Comparison of ENCODE assay signal across 9 cellular contexts in the genomic region with DNA sequence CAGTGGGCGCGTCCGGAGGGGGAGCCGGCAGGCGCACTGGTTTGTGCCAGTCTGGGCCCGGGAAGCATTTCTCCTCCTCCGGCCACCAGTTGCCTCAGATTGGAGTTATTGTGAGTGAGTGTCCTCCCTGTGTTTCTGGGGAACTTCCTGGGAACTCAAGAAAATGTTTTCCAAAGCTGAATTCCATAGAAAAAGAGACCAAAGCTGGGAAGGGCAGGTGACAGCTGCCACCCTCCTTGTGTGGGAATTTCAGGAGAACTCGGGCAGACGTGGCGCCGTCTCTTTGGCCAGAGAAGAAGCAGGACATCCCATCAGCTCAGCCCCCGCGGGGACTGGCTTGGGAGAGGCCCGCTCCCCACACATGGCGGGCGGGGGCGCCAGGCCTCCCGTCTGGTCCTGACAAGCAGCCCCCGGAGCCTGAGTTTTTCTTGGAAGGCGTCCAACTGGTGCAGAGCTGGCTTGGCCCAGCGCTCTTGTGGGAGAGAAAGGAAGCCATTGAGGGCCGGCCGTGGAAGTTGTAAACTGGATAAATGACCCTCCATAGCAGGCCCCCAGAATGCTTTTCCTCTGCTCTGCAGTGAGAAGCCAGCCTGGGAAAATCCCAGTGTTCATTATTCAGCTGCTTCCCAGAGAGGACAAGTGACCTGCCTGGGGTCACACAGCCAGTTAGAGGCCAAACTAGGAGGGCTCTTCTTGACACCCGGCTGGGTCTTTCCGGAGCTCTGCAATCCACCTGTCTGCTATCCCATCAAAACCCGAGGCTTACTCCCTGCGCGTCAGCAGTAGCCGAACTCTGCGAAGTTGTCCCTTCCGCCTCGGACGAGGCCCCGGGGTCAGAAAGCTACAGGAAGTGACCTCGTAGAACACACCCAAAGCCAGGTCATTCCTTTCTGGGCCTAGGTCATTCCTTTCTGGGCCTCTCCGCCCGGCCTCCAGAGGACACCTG. TPM values are rescaled to one million over a fixed set of nuclear protein-coding genes. Genes with fewer than 3 reads are reported as not detected.
DNase-seq lines count a peak whose midpoint lies in the region; ATAC-seq, FAIRE-seq and TF ChIP-seq lines count a peak whose summit lies in the region.
"Had no signal": no experiment of that assay in that cellular context is flagged by ENCODE, and none has a peak within 500 bp of the region (broad histone marks: within the 10 kb centered on the region; RNA-seq: fewer than 3 reads in every experiment).

No MANE protein-coding gene starts in this region.

- H3K4me2 ChIP-seq in endothelial cell of umbilical vein (ENCODE audit: insufficient read depth, low read length), result no peak overlapping the region
- H3K4me2 ChIP-seq in Karpas-422 (ENCODE audit: low read depth, low read length, poor library complexity, severe bottlenecking), result no peak overlapping the region

- peak overlapping the region; percentile 54 for H3K27ac ChIP-seq in A673 (ENCODE audit: low read depth, low read length, poor library complexity, severe bottlenecking)
- H3K27ac ChIP-seq in endothelial cell of umbilical vein (ENCODE audit: insufficient read depth, low read depth, low read length), result no peak overlapping the region
- no peak overlapping the region for H3K27ac ChIP-seq in Karpas-422 (ENCODE audit: low read length)
- H3K27ac ChIP-seq: foreskin keratinocyte had no signal

- H3K9me1 ChIP-seq in endothelial cell of umbilical vein (replicated peaks; ENCODE audit: control insufficient read depth, extremely low read depth, insufficient read depth, low read length), result no peaks in the 10 kb centered on the region

- no peak for TF ChIP-seq POLR2A in endothelial cell of umbilical vein (IDR thresholded peaks at IDR 0.05; ENCODE audit: low read depth, low read length)

- POLR2A ChIA-PET in A673 (lab: Charles Lee; ENCODE audit: low non-redundant PET), result no interaction called here
- POLR2A ChIA-PET in endothelial cell of umbilical vein (lab: Charles Lee), result interaction anchor here (0.6 kb wide), 1 partner anchor 692 kb away, joined by 8 read pairs; no protein-coding TSS in a partner anchor

- intact Hi-C loops in A673 (cut with micrococcal nuclease; ENCODE audit: unreplicated experiment) (loop anchor here (5.0 kb wide), 1 partner anchor 38 kb away; the partner anchor contains the start of gene GSE1), endothelial cell of umbilical vein (cut with micrococcal nuclease) (no loop called here)

- TF ChIP-seq CTCF in A673 (conservative IDR thresholded peaks at IDR 0.05; ENCODE audit: low read depth, low read length) (no peak), endothelial cell of umbilical vein (IDR thresholded peaks at IDR 0.05; ENCODE audit: extremely low read depth in 1 of 2, insufficient read depth in 1 of 2, low read depth in 1 of 2, low read length in 2 of 2) (no peak)

- no peak overlapping the region for H3K4me3 ChIP-seq in A673 (ENCODE audit: low read depth, low read length, poor library complexity, severe bottlenecking)
- no peak overlapping the region for H3K4me3 ChIP-seq in endothelial cell of umbilical vein (replicated peaks in 1 of 3; ENCODE audit: insufficient read depth in 1 of 3, low read depth in 1 of 3, low read length in 3 of 3)
- no peak overlapping the region for H3K4me3 ChIP-seq in Karpas-422 (ENCODE audit: low read length)

- H3K9ac ChIP-seq in endothelial cell of umbilical vein (replicated peaks; ENCODE audit: extremely low read depth, insufficient read depth, low read length), result no peak overlapping the region
- H3K9ac ChIP-seq in Karpas-422 (ENCODE audit: low read length), result no peak overlapping the region

- CTCF ChIA-PET in A673 (lab: Charles Lee) (no interaction called here), endothelial cell of umbilical vein (lab: Charles Lee) (interaction anchor here (0.9 to 2.2 kb wide), 6 partner anchors 10 to 154 kb away, joined by 3 to 10 read pairs (median 4); no protein-coding TSS in a partner anchor)

- H3K9me3 ChIP-seq in A673 (ENCODE audit: low read depth, low read length, poor library complexity, severe bottlenecking) (peaks cover 4% of the 10 kb centered on the region), endothelial cell of umbilical vein (replicated peaks; ENCODE audit: control insufficient read depth, insufficient read depth, low read length) (no peaks in the 10 kb centered on the region), Karpas-422 (ENCODE audit: low read length) (no peaks in the 10 kb centered on the region)

- H3K27me3 ChIP-seq in A673 (replicated peaks; ENCODE audit: insufficient read depth, low read depth, low read length, poor library complexity) (no peaks in the 10 kb centered on the region), endothelial cell of umbilical vein (ENCODE audit: control insufficient read depth in 2 of 2, insufficient read depth in 2 of 2, low read length in 2 of 2) (no peaks in the 10 kb centered on the region), Karpas-422 (ENCODE audit: low read length) (no peaks in the 10 kb centered on the region)

- dilution Hi-C loops in endothelial cell of umbilical vein (cut with MboI; ENCODE audit: extremely low pct_ligation_motif_present, low sequenced_read_pairs), result no loop called here

- H2AFZ ChIP-seq in endothelial cell of umbilical vein (ENCODE audit: low read depth, low read length) (no peak overlapping the region), Karpas-422 (ENCODE audit: low read length) (no peak overlapping the region)

- DNase-seq in A673 (ENCODE audit: low spot score) (peak; percentile 60), NCI-H748 treated with DMSO at 0.1 percent for 48 hours (lab: John Stamatoyannopoulos, UW) (peak; percentile 9), endothelial cell of umbilical vein (ENCODE audit: low read depth, low spot score) (peak; percentile 82), myocyte (ENCODE audit: low read depth) (peak; percentile 86), NCI-H69 (lab: John Stamatoyannopoulos, UW) (no peak), Karpas-422 (no peak), germinal center (ENCODE audit: low spot score) (no peak)
- DNase-seq: foreskin keratinocyte had no signal

- ATAC-seq in activated CD4-positive, CD25-positive, alpha-beta regulatory T cell treated with anti-CD3 and anti-CD28 coated beads, Interleukin-2, amount 50 U/mL, for 24 hours, result no peak
- ATAC-seq: foreskin keratinocyte had no signal

- no TSS peak for BruUV-seq in A673 (replicated peaks; lab: Mats Ljungman, UMichigan)
- BruUV-seq in endothelial cell of umbilical vein (replicated peaks; lab: Mats Ljungman, UMichigan), result no TSS peak

- FAIRE-seq in endothelial cell of umbilical vein (lab: Jason Lieb, UNC), result peak; percentile 59

- H3K9me2 ChIP-seq in Karpas-422 (replicated peaks; ENCODE audit: insufficient read depth, low read length), result no peaks in the 10 kb centered on the region

- H3K4me1 ChIP-seq in A673 (ENCODE audit: insufficient read depth, low read length, poor library complexity, severe bottlenecking) (peaks cover 75% of the 10 kb centered on the region), endothelial cell of umbilical vein (ENCODE audit: control insufficient read depth, extremely low read depth, insufficient read depth, low read length) (peaks cover 19% of the 10 kb centered on the region), Karpas-422 (ENCODE audit: low read length) (peaks cover 15% of the 10 kb centered on the region)
- H3K4me1 ChIP-seq: foreskin keratinocyte had no signal

- no peaks in the 10 kb centered on the region for H3K79me2 ChIP-seq in endothelial cell of umbilical vein (ENCODE audit: control insufficient read depth, insufficient read depth, low read length)
- H3K79me2 ChIP-seq in Karpas-422 (ENCODE audit: low read length), result no peaks in the 10 kb centered on the region

- no peaks in the 10 kb centered on the region for H4K20me1 ChIP-seq in endothelial cell of umbilical vein (replicated peaks; ENCODE audit: control insufficient read depth, extremely low read depth, insufficient read depth, low read length)
- peaks cover 4% of the 10 kb centered on the region; the same call in 1 of the 2 replicates for H4K20me1 ChIP-seq in Karpas-422 (ENCODE audit: insufficient read depth, low read depth, low read length)

- H3K36me3 ChIP-seq in A673 (ENCODE audit: insufficient read depth, low read length, poor library complexity, severe bottlenecking) (no peaks in the 10 kb centered on the region), endothelial cell of umbilical vein (ENCODE audit: control insufficient read depth in 2 of 2, extremely low read depth in 1 of 2, insufficient read depth in 2 of 2, low read length in 2 of 2) (no peaks in the 10 kb centered on the region), Karpas-422 (ENCODE audit: insufficient read depth, low read length) (no peaks in the 10 kb centered on the region)

TF ChIP-seq in endothelial cell of umbilical vein, 7 proteins besides CTCF, POLR2A, EP300 and RAD21:
- no peak for TF ChIP-seq POLR2AphosphoS5 (IDR thresholded peaks at IDR 0.05; ENCODE audit: insufficient read depth, low read depth, low read length)
- no peak for TF ChIP-seq MAX (IDR thresholded peaks at IDR 0.05; ENCODE audit: insufficient read depth, insufficient read length)
- no peak for TF ChIP-seq GATA2 (IDR thresholded peaks at IDR 0.05; ENCODE audit: insufficient read depth, insufficient read length, low read depth, low read length)
- no peak for TF ChIP-seq FOS (IDR thresholded peaks at IDR 0.05; ENCODE audit: borderline replicate concordance, insufficient read depth, low read length)
- no peak for TF ChIP-seq EZH2 (IDR thresholded peaks at IDR 0.05; ENCODE audit: borderline replicate concordance, low read depth, low read length, severe bottlenecking)
- TF ChIP-seq JUN (IDR thresholded peaks at IDR 0.05; ENCODE audit: borderline replicate concordance, insufficient read depth, insufficient read length, low read depth), result no peak
- TF ChIP-seq MYC (IDR thresholded peaks at IDR 0.05; ENCODE audit: low read depth, low read length), result no peak

RNA-seq across cellular contexts. Expression of gene GSE1, which starts 39.2 kb away (rescaled TPM):
- total RNA-seq in A673 (2021), result 64.2 and 72.4 TPM in 2 replicates
- total RNA-seq in endothelial cell of umbilical vein, result 14.2 and 18.3 TPM in 2 replicates
- 4.2 TPM in 2 replicates for polyA plus RNA-seq in endothelial cell of umbilical vein
- polyA plus RNA-seq in endothelial cell of umbilical vein (2011; cell fraction: cytosol; rRNA removed), result 3.6 and 4.2 TPM in 2 replicates
- polyA plus RNA-seq in endothelial cell of umbilical vein (2011; cell fraction: nucleus; rRNA removed), result 13.2 and 17.1 TPM in 2 replicates
- 9.1 and 12.3 TPM in 2 replicates for polyA plus RNA-seq in endothelial cell of umbilical vein (2012)
- 6.9 and 13.4 TPM in 2 replicates for polyA minus RNA-seq in endothelial cell of umbilical vein
- polyA minus RNA-seq in endothelial cell of umbilical vein (2011; cell fraction: cytosol; rRNA and poly(A)+ RNA removed), result 28.5 TPM
- polyA minus RNA-seq in endothelial cell of umbilical vein (2011; cell fraction: nucleus; rRNA and poly(A)+ RNA removed), result 18.1 and 32.8 TPM in 2 replicates
- 37.4 and 51.1 TPM in 2 replicates for total RNA-seq in myocyte
- 17.4 TPM for polyA plus RNA-seq in myocyte (2012)
- total RNA-seq in Karpas-422 (2014; rRNA removed; shearing (Covaris generic); ENCODE audit: low replicate concordance), result 1.9 and 6.0 TPM in 2 replicates

Comparison
In these comparisons a context has a peak if more than half of its experiments do, and no peak if none do; other contexts are left out.
1. DNase-seq: peak in A673 (single experiment), NCI-H748 treated with DMSO at 0.1 percent for 48 hours (single experiment), endothelial cell of umbilical vein (single experiment) and myocyte (single experiment); none in NCI-H69 (single experiment), Karpas-422 (single experiment) and germinal center (single experiment).